8 cellular contexts compared by ENCODE assay signal in the genomic region with DNA sequence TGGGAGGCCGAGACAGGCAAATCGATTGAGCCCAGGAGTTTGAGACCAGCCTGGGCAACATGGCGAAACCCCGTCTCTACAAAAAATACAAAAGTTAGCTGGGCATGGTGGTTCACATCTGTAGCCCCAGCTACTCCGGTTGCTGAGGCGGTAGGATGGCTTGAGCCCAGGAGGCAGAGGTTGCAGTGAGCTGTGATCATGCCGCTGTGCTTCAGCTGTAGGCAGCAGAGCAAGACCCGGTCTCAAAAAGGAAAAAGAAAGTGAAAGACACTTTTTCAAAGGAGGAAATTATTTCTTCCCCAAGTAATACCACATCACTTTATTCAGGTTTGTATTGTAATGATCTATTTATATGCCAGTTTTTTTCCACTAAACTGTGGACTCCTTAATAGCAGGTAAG. TPM values are rescaled to one million over a fixed set of nuclear protein-coding genes. Genes with fewer than 3 reads are reported as not detected.
DNase-seq lines count a peak whose midpoint lies in the region; ATAC-seq and TF ChIP-seq lines count a peak whose summit lies in the region.

No MANE protein-coding gene starts in this region.

- H3K36me3 ChIP-seq in CD4-positive, CD25-positive, alpha-beta regulatory T cell (ENCODE audit: control insufficient read depth, insufficient read depth, low read length) = no peaks in the 10 kb centered on the region
- no peaks in the 10 kb centered on the region for H3K36me3 ChIP-seq in colonic mucosa

- H3K4me3 Mint-ChIP-seq in CD4-positive, CD25-positive, alpha-beta regulatory T cell = peak overlapping the region; percentile 69 to 90 (median 86)
- peak overlapping the region; percentile 35 to 89 (median 45) for H3K4me3 Mint-ChIP-seq in IgD-negative memory B cell

- peak; percentile 79 to 88 for ATAC-seq in CD4-positive, CD25-positive, alpha-beta regulatory T cell (ENCODE audit: low read depth in 2 of 2)
- peak; percentile 86 for ATAC-seq in GM21447 (IDR thresholded peaks at IDR 0.05; ENCODE audit: unreplicated experiment)
- peak; percentile 84 for ATAC-seq in stimulated activated naive CD8-positive, alpha-beta T cell treated with anti-CD3 and anti-CD28 coated beads, Interleukin-15, Interleukin-2, amounts not matched to agents 100 U/mL and 50 U/mL, for 24 hours

- peak; percentile 3 to 74 (median 43) for DNase-seq in CD4-positive, CD25-positive, alpha-beta regulatory T cell
- DNase-seq in activated T-helper 9 cell treated with anti-CD3 and anti-CD28 coated beads, Interleukin-2, amount 50 U/mL, for 16 hours (ENCODE audit: low read depth) = peak; percentile 3
- peak; percentile 37 for DNase-seq in stimulated activated naive CD8-positive, alpha-beta T cell treated with anti-CD3 and anti-CD28 coated beads, Interleukin-15, Interleukin-2, amounts not matched to agents 100 U/mL and 50 U/mL, for 24 hours
- DNase-seq in lower leg skin (ENCODE audit: low spot score in 2 of 2) (no peak), colonic mucosa (no peak), substantia nigra (lab: John Stamatoyannopoulos, UW) (no peak)

- H3K4me1 ChIP-seq in CD4-positive, CD25-positive, alpha-beta regulatory T cell (ENCODE audit: control insufficient read depth, insufficient read depth, low read length, poor library complexity, severe bottlenecking) = peaks cover 10% of the 10 kb centered on the region
- H3K4me1 ChIP-seq in colonic mucosa = no peaks in the 10 kb centered on the region

- no peaks in the 10 kb centered on the region for H3K9me3 Mint-ChIP-seq in CD4-positive, CD25-positive, alpha-beta regulatory T cell
- no peaks in the 10 kb centered on the region for H3K9me3 Mint-ChIP-seq in IgD-negative memory B cell

- TF ChIP-seq POLR2A in lower leg skin (IDR thresholded peaks at IDR 0.05) = no peak

- H3K36me3 Mint-ChIP-seq in CD4-positive, CD25-positive, alpha-beta regulatory T cell = no peaks in the 10 kb centered on the region
- no peaks in the 10 kb centered on the region for H3K36me3 Mint-ChIP-seq in IgD-negative memory B cell

- peaks cover 11 to 34% (median 22%) of the 10 kb centered on the region in 4 donors for H3K4me1 Mint-ChIP-seq in CD4-positive, CD25-positive, alpha-beta regulatory T cell
- H3K4me1 Mint-ChIP-seq in IgD-negative memory B cell = peaks cover 27 to 38% (median 29%) of the 10 kb centered on the region in 3 donors

- H3K4me3 ChIP-seq in CD4-positive, CD25-positive, alpha-beta regulatory T cell (ENCODE audit: low read depth, low read length) = peak overlapping the region; percentile 86
- H3K4me3 ChIP-seq in lower leg skin (ENCODE audit: low read depth, poor library complexity, severe bottlenecking) (no peak overlapping the region), colonic mucosa (no peak overlapping the region)

- H3K27ac ChIP-seq in CD4-positive, CD25-positive, alpha-beta regulatory T cell (ENCODE audit: insufficient read depth, low read length, poor library complexity, severe bottlenecking) = peak overlapping the region; percentile 47
- H3K27ac ChIP-seq in colonic mucosa (no peak overlapping the region), substantia nigra (ENCODE audit: low read depth, low read length, poor library complexity, severe bottlenecking) (no peak overlapping the region)

- peak overlapping the region; percentile 15 to 82 (median 60) for H3K27ac Mint-ChIP-seq in CD4-positive, CD25-positive, alpha-beta regulatory T cell
- H3K27ac Mint-ChIP-seq in IgD-negative memory B cell = peak overlapping the region; percentile 84 to 91 (median 87)

- no peak overlapping the region for H3K9ac ChIP-seq in colonic mucosa (ENCODE audit: low read depth in 2 of 2, low read length in 2 of 2)

- TF ChIP-seq CTCF in lower leg skin (IDR thresholded peaks at IDR 0.05) = no peak
- TF ChIP-seq CTCF in colonic mucosa (IDR thresholded peaks at IDR 0.05) = no peak

- no peaks in the 10 kb centered on the region for H3K9me3 ChIP-seq in CD4-positive, CD25-positive, alpha-beta regulatory T cell (ENCODE audit: control insufficient read depth in 2 of 2, low read length in 2 of 2)
- no peaks in the 10 kb centered on the region for H3K9me3 ChIP-seq in colonic mucosa

- H3K27me3 ChIP-seq in CD4-positive, CD25-positive, alpha-beta regulatory T cell (ENCODE audit: control insufficient read depth, insufficient read depth, low read length) = no peaks in the 10 kb centered on the region
- no peaks in the 10 kb centered on the region for H3K27me3 ChIP-seq in colonic mucosa

- intact Hi-C loops in lower leg skin (cut with DNase I; ENCODE audit: low total_unique reads) = no loop called here
- intact Hi-C loops in colonic mucosa (cut with DNase I) = no loop called here

- no peaks in the 10 kb centered on the region for H3K27me3 Mint-ChIP-seq in CD4-positive, CD25-positive, alpha-beta regulatory T cell
- H3K27me3 Mint-ChIP-seq in IgD-negative memory B cell = no peaks in the 10 kb centered on the region

- WGBS in lower leg skin, 2 donors = 82 to 89% methylated on average over 8 of the region's 8 CpGs

RNA-seq across cellular contexts. Expression of a gene that starts 35.7 kb away (rescaled TPM):
- total RNA-seq in CD4-positive, CD25-positive, alpha-beta regulatory T cell = 5.0 TPM
- 1 to 10 TPM; 1.6 to 5.6 (median 4.0) TPM for polyA plus RNA-seq in CD4-positive, CD25-positive, alpha-beta regulatory T cell
- polyA plus RNA-seq in IgD-negative memory B cell = 18.0 TPM
- total RNA-seq in lower leg skin = 10 to 100 TPM; 12.5 to 23.6 (median 17.1) TPM
- 1 to 10 TPM; 2.5 to 2.7 TPM for total RNA-seq in colonic mucosa

RNA-seq across cellular contexts. Expression of a gene that starts 56.8 kb away (rescaled TPM):
- total RNA-seq in CD4-positive, CD25-positive, alpha-beta regulatory T cell = 0.30 TPM
- 1 to 10 TPM in 3 of 4 donors, under 1 TPM in 1; 0.73 to 2.6 (median 1.3) TPM for polyA plus RNA-seq in CD4-positive, CD25-positive, alpha-beta regulatory T cell
- 4.1 TPM for polyA plus RNA-seq in IgD-negative memory B cell
- total RNA-seq in lower leg skin (not detected), colonic mucosa (not detected)

Comparison
In these comparisons a context has a peak if more than half of its experiments do, and no peak if none do; other contexts are left out.
1. DNase-seq: peak in CD4-positive, CD25-positive, alpha-beta regulatory T cell (3 of 3), activated T-helper 9 cell treated with anti-CD3 and anti-CD28 coated beads, Interleukin-2, amount 50 U/mL, for 16 hours (single experiment) and stimulated activated naive CD8-positive, alpha-beta T cell treated with anti-CD3 and anti-CD28 coated beads, Interleukin-15, Interleukin-2, amounts not matched to agents 100 U/mL and 50 U/mL, for 24 hours (single experiment); none in lower leg skin (0 of 2), colonic mucosa (single experiment) and substantia nigra (0 of 49).
2. Peak in every context shown above with its lines, with median percentiles within 50 percentile points of each other: ATAC-seq.